7 cellular contexts compared by ENCODE assay signal in genomic region chr14:88085736-88086135, GRCh38.
"Had no signal": no experiment of that assay in that cellular context is flagged by ENCODE, and none has a peak within 500 bp of the region (broad histone marks: within the 10 kb centered on the region; RNA-seq: fewer than 3 reads in every experiment).

No MANE protein-coding gene starts in this region.

- H3K4me3 ChIP-seq: GM12878 had no signal

- ATAC-seq: GM12878 had no signal

- FAIRE-seq: G401.6, GM12878, GM12891, GM12892, GM18507, GM19239 had no signal

- DNase-seq: GDM1 had no signal
